In the genomic region with DNA sequence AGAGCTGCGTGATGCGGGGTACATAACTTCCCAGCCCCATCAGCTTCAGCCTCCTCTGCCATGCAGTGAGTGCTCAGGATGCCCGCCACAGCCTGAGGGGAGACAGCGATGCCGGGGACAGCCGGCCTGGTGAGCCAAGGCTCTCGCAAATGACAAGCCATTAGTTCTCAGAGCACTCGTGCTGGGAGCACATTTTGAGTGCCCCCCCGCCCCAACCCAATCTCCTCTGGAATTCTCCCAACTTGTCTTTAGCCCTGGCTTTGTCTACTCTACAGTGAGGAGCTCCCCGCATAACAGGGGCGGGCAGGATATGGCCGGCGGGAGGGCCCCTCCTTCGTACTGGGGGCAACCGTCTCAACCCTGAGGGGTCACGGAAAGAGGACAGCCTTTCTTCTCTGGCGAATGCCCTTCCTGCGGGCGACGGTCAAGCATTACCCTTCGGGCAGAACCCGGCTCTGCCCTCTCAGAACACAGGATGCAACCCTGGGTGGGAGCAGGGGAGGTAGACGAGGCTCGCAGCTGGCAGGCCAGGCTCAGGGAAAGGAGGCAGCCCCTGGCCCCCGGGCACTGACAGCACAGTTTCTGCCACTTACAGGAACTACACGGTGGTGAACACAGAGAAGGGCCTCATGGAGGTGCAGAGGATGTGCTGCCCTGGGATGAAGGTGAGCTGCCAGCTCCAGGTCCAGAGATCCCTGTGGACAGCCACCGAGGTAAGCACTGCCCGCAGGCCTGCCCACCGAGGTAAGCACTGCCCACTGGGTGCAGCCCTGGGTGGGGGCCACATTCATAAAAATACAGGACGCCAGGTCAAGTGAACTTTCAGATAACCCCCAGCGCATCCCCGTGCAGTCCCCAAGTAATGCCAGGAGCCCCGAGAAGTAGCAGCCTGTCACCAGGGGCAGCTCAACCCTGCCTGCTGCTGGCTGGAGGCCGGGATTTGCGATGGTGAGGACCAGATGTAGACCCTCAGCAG, we compare ENCODE assay signal across 32 cellular contexts.
DNase-seq lines count a peak whose midpoint lies in the region; ATAC-seq, FAIRE-seq and TF ChIP-seq lines count a peak whose summit lies in the region.
"Had no signal": no experiment of that assay in that cellular context is flagged by ENCODE, and none has a peak within 500 bp of the region (broad histone marks: within the 10 kb centered on the region; RNA-seq: fewer than 3 reads in every experiment).

No MANE protein-coding gene starts in this region.

- no peak overlapping the region for H3K14ac ChIP-seq in H1 (ENCODE audit: insufficient read length)

- H3K36me3 ChIP-seq in H1 (ENCODE audit: control insufficient read depth in 2 of 4, insufficient read depth in 4 of 4, low read length in 3 of 4) (no peaks in the 10 kb centered on the region), osteoblast (ENCODE audit: insufficient read depth, low read length) (peaks cover 45% of the 10 kb centered on the region)

- H3K79me2 ChIP-seq in H1 (ENCODE audit: control insufficient read depth in 1 of 2, insufficient read depth in 2 of 2, low read length in 2 of 2) (no peaks in the 10 kb centered on the region), osteoblast (ENCODE audit: insufficient read depth, low read length) (no peaks in the 10 kb centered on the region)

- POLR2A ChIA-PET in H1 (lab: Charles Lee; ENCODE audit: partially characterized antibody), result interaction anchor here (1.0 to 2.1 kb wide), 4 partner anchors 9 to 14 kb away, joined by 3 to 14 read pairs (median 6); no protein-coding TSS in a partner anchor

- H3K4me3 ChIP-seq in H1 (ENCODE audit: extremely low read depth in 1 of 4, insufficient read depth in 2 of 4, low read depth in 3 of 4, low read length in 4 of 4), result no peak overlapping the region
- H3K4me3 ChIP-seq in osteoblast (ENCODE audit: insufficient read depth, low read length), result no peak overlapping the region
- H3K4me3 ChIP-seq: A549, ascending aorta, GM23338, left ventricle myocardium inferior, MG63, PC-9 had no signal

- peak overlapping the region; percentile 44; the same call in 1 of the 2 replicates for H2BK12ac ChIP-seq in H1 (ENCODE audit: low read depth, low read length)

- ATAC-seq in stimulated activated naive CD8-positive, alpha-beta T cell treated with anti-CD3 and anti-CD28 coated beads, Interleukin-15, Interleukin-2, amounts not matched to agents 100 U/mL and 50 U/mL, for 24 hours, result peak; percentile 19
- no peak for ATAC-seq in stimulated activated naive CD8-positive, alpha-beta T cell treated with anti-CD3 and anti-CD28 coated beads, Interleukin-15, amount 100 ng/mL, for 72 hours
- ATAC-seq in HG03196 (IDR thresholded peaks at IDR 0.05; ENCODE audit: unreplicated experiment), result no peak
- ATAC-seq: A549; stimulated activated effector memory CD8-positive, alpha-beta T cell treated with anti-CD3 and anti-CD28 coated beads, Interleukin-12 subunit alpha, Interleukin-12 subunit beta, amount 100 ng/mL, for 72 hours had no signal

- H3K27ac ChIP-seq in H1 (ENCODE audit: low read depth, low read length) (no peak overlapping the region), osteoblast (ENCODE audit: low read depth, low read length) (no peak overlapping the region)
- H3K27ac ChIP-seq: A549, ascending aorta, HL-60, left ventricle myocardium inferior, PC-9 had no signal

- H3K18ac ChIP-seq in H1 (ENCODE audit: extremely low read depth, low read length), result peak overlapping the region; percentile 72; the same call in 1 of the 2 replicates

- H3K9me3 ChIP-seq in H1 (ENCODE audit: insufficient read depth in 2 of 2, low read depth in 1 of 2, low read length in 1 of 2) (peaks cover 3 to 6% of the 10 kb centered on the region in 2 experiments; a peak in 3 of 4 replicates), osteoblast (ENCODE audit: low read depth, low read length) (no peaks in the 10 kb centered on the region)
- H3K9me3 ChIP-seq: A549, ascending aorta, left ventricle myocardium inferior, MG63 had no signal

- H2BK15ac ChIP-seq in H1 (ENCODE audit: low read length), result no peak overlapping the region

- CTCF ChIA-PET in H1 (lab: Charles Lee; ENCODE audit: partially characterized antibody), result interaction anchor here (0.7 to 1.8 kb wide), 9 partner anchors 9 to 207 kb away, joined by 3 to 9 read pairs (median 4); no protein-coding TSS in a partner anchor

- H3K79me1 ChIP-seq in H1 (ENCODE audit: low read depth, low read length), result no peaks in the 10 kb centered on the region

- no peak overlapping the region for H3K56ac ChIP-seq in H1 (replicated peaks; ENCODE audit: insufficient read length, low read depth, low read length)

- WGBS in H1 (ENCODE audit: extremely low coverage in 1 of 2, insufficient coverage in 1 of 2, insufficient read length in 1 of 2, insufficient replicate concordance in 2 of 2, low coverage in 1 of 2, low lambda C conversion rate in 2 of 2, missing lambda C conversion rate in 1 of 2), 2 experiments, result 79% methylated on average over 35 of the region's 35 CpGs; no CpG with 5 or more reads in 1 of the 2 experiments

- no peak overlapping the region for H3K23ac ChIP-seq in H1 (ENCODE audit: insufficient read length)

- H2BK5ac ChIP-seq in H1 (ENCODE audit: low read depth, low read length), result peak overlapping the region; percentile 40; the same call in 1 of the 2 replicates

- no peak for TF ChIP-seq RAD21 in H1 (IDR thresholded peaks at IDR 0.05 in 1 of 2, conservative IDR thresholded peaks at IDR 0.05 in 1 of 2; ENCODE audit: low read depth in 2 of 2, low read length in 2 of 2)

- FAIRE-seq in H1 (lab: Jason Lieb, UNC), result no peak
- FAIRE-seq: A549, colon, GM18507, GM19239 had no signal

- H3K4ac ChIP-seq in H1 (replicated peaks; ENCODE audit: insufficient read length, low read depth, low read length), result peak overlapping the region; percentile 85

- no peak overlapping the region for H3K4me3 Mint-ChIP-seq in stimulated activated naive CD8-positive, alpha-beta T cell treated with anti-CD3 and anti-CD28 coated beads, Interleukin-15, amount 100 ng/mL, for 72 hours
- H3K4me3 Mint-ChIP-seq: activated CD4-positive, alpha-beta memory T cell treated with anti-CD3 and anti-CD28 coated beads, Interleukin-2, amount 10 ng/mL, durations not matched to agents 7 days and 5 days; CD4-positive, alpha-beta memory T cell; GM23338; stimulated activated effector memory CD8-positive, alpha-beta T cell treated with anti-CD3 and anti-CD28 coated beads, Interleukin-12 subunit alpha, Interleukin-12 subunit beta, amount 100 ng/mL, for 72 hours had no signal

- DNase-seq in stimulated activated naive CD8-positive, alpha-beta T cell treated with anti-CD3 and anti-CD28 coated beads, Interleukin-15, Interleukin-2, amounts not matched to agents 100 U/mL and 50 U/mL, for 24 hours, result no peak
- DNase-seq in stimulated activated naive CD8-positive, alpha-beta T cell treated with anti-CD3 and anti-CD28 coated beads, Interleukin-15, amount 100 ng/mL, for 72 hours, result no peak
- DNase-seq in H1 (ENCODE audit: low read depth in 1 of 2, low spot score in 2 of 2), result peak in 1 of 2 experiments; percentile 47
- peak; percentile 34 for DNase-seq in osteoblast (ENCODE audit: insufficient read length, low spot score, missing footprints)
- peak; percentile 42 for DNase-seq in ureter (ENCODE audit: low spot score)
- no peak for DNase-seq in NCI-H2196 (lab: John Stamatoyannopoulos, UW; ENCODE audit: unreplicated experiment)
- no peak for DNase-seq in NCI-H345 (lab: John Stamatoyannopoulos, UW)
- DNase-seq: activated CD4-positive, alpha-beta memory T cell treated with anti-CD3 and anti-CD28 coated beads, Interleukin-2, amount 10 ng/mL, durations not matched to agents 7 days and 5 days; activated CD4-positive, alpha-beta T cell treated with anti-CD3 and anti-CD28 coated beads for 1 hour; activated gamma-delta T cell; activated T-cell treated with anti-CD3 and anti-CD28 coated beads for 4 hours; CD4-positive, alpha-beta memory T cell; EL; KG1; left ventricle myocardium inferior; MG63; NCI-H2029; NCI-H526; PC-9; Right ventricle myocardium superior; stimulated activated CD4-positive, alpha-beta T cell treated with anti-CD3 and anti-CD28 coated beads, Interleukin-15, amount 100 ng/mL, for 24 hours; T-helper 2 cell had no signal

- H2BK20ac ChIP-seq in H1 (ENCODE audit: low read length), result peak overlapping the region; percentile 64; the same call in 1 of the 2 replicates

- H3K27ac Mint-ChIP-seq in stimulated activated naive CD8-positive, alpha-beta T cell treated with anti-CD3 and anti-CD28 coated beads, Interleukin-15, amount 100 ng/mL, for 72 hours, result no peak overlapping the region
- H3K27ac Mint-ChIP-seq: activated CD4-positive, alpha-beta memory T cell treated with anti-CD3 and anti-CD28 coated beads, Interleukin-2, amount 10 ng/mL, durations not matched to agents 7 days and 5 days; CD4-positive, alpha-beta memory T cell; GM23338; progenitor cell of endocrine pancreas had no signal

- H4K20me1 ChIP-seq in H1 (replicated peaks in 1 of 2; ENCODE audit: control insufficient read depth in 1 of 2, insufficient read depth in 2 of 2, low read length in 2 of 2), result no peaks in the 10 kb centered on the region
- H4K20me1 ChIP-seq in osteoblast (ENCODE audit: insufficient read depth, low read length), result no peaks in the 10 kb centered on the region

- H4K91ac ChIP-seq in H1 (replicated peaks; ENCODE audit: insufficient read length, low read length), result peak overlapping the region; percentile 67

- H2AK5ac ChIP-seq in H1 (ENCODE audit: low read depth, low read length), result no peak overlapping the region; the same call in 1 of the 2 replicates

- no peaks in the 10 kb centered on the region for H3K27me3 Mint-ChIP-seq in stimulated activated naive CD8-positive, alpha-beta T cell treated with anti-CD3 and anti-CD28 coated beads, Interleukin-15, amount 100 ng/mL, for 72 hours
- H3K27me3 Mint-ChIP-seq: progenitor cell of endocrine pancreas had no signal

- H3K23me2 ChIP-seq in H1 (ENCODE audit: low read depth, low read length), result peaks cover 2% of the 10 kb centered on the region; the same call in 1 of the 2 replicates

- no peak overlapping the region for H3K9ac ChIP-seq in H1 (replicated peaks in 1 of 4; ENCODE audit: extremely low read depth in 1 of 4, low read depth in 3 of 4, low read length in 3 of 4)

- no peak overlapping the region for H4K5ac ChIP-seq in H1 (ENCODE audit: insufficient read length, low read depth, low read length)

- H3K4me1 ChIP-seq in H1 (replicated peaks in 1 of 4; ENCODE audit: control insufficient read depth in 3 of 4, insufficient read depth in 4 of 4, low read length in 3 of 4), result peaks cover 9 to 28% (median 16%) of the 10 kb centered on the region in 4 experiments
- H3K4me1 ChIP-seq in osteoblast (ENCODE audit: insufficient read depth, low read length), result no peaks in the 10 kb centered on the region
- H3K4me1 ChIP-seq: A549 had no signal

- H3K9me3 Mint-ChIP-seq in stimulated activated naive CD8-positive, alpha-beta T cell treated with anti-CD3 and anti-CD28 coated beads, Interleukin-15, amount 100 ng/mL, for 72 hours, result no peaks in the 10 kb centered on the region
- H3K9me3 Mint-ChIP-seq: activated CD4-positive, alpha-beta memory T cell treated with anti-CD3 and anti-CD28 coated beads, Interleukin-2, amount 10 ng/mL, durations not matched to agents 7 days and 5 days; stimulated activated effector memory CD8-positive, alpha-beta T cell treated with anti-CD3 and anti-CD28 coated beads, Interleukin-12 subunit alpha, Interleukin-12 subunit beta, amount 100 ng/mL, for 72 hours had no signal

- H3K27me3 ChIP-seq in H1 (replicated peaks in 1 of 4; ENCODE audit: control insufficient read depth in 3 of 4, extremely low read depth in 1 of 4, insufficient read depth in 3 of 4, low read length in 3 of 4), result no peaks in the 10 kb centered on the region
- H3K27me3 ChIP-seq in osteoblast (ENCODE audit: insufficient read depth, low read length), result no peaks in the 10 kb centered on the region
- H3K27me3 ChIP-seq: ascending aorta, MG63 had no signal

- H2AFZ ChIP-seq in H1 (ENCODE audit: low read length) (no peak overlapping the region), osteoblast (ENCODE audit: low read length) (no peak overlapping the region)
- H2AFZ ChIP-seq: GM23338, PC-9 had no signal

- H2BK120ac ChIP-seq in H1 (replicated peaks; ENCODE audit: low read depth, low read length), result peak overlapping the region; percentile 4

- TF ChIP-seq CTCF in H1 (IDR thresholded peaks at IDR 0.05; ENCODE audit: control extremely low read depth in 1 of 3, insufficient read depth in 1 of 3, low read depth in 1 of 3, low read length in 3 of 3) (no peak), osteoblast (IDR thresholded peaks at IDR 0.05; ENCODE audit: extremely low read depth, low read depth, low read length) (no peak)

- no peaks in the 10 kb centered on the region for H3K4me1 Mint-ChIP-seq in stimulated activated naive CD8-positive, alpha-beta T cell treated with anti-CD3 and anti-CD28 coated beads, Interleukin-15, amount 100 ng/mL, for 72 hours
- H3K4me1 Mint-ChIP-seq: CD4-positive, alpha-beta memory T cell; stimulated activated effector memory CD8-positive, alpha-beta T cell treated with anti-CD3 and anti-CD28 coated beads, Interleukin-12 subunit alpha, Interleukin-12 subunit beta, amount 100 ng/mL, for 72 hours had no signal

- H3K4me2 ChIP-seq in H1 (ENCODE audit: insufficient read depth in 1 of 2, low read depth in 2 of 2, low read length in 2 of 2) (no peak overlapping the region), osteoblast (ENCODE audit: insufficient read depth, low read length) (no peak overlapping the region)
- H3K4me2 ChIP-seq: A549, GM23338, PC-9 had no signal

- H4K8ac ChIP-seq in H1 (ENCODE audit: extremely low read depth, insufficient read depth, low read length), result no peak overlapping the region; the same call in 1 of the 2 replicates

- TF ChIP-seq EP300 in H1 (IDR thresholded peaks at IDR 0.05; ENCODE audit: borderline replicate concordance in 1 of 2, low read depth in 2 of 2, low read length in 2 of 2), result no peak

- no peak for TF ChIP-seq POLR2A in H1 (IDR thresholded peaks at IDR 0.05; ENCODE audit: control extremely low read depth in 1 of 2, low read depth in 2 of 2, low read length in 2 of 2)

Comparison
In these comparisons a context has a peak if more than half of its experiments do, and no peak if none do; other contexts are left out.
1. DNase-seq: peak in osteoblast (single experiment) and ureter (single experiment); none in stimulated activated naive CD8-positive, alpha-beta T cell treated with anti-CD3 and anti-CD28 coated beads, Interleukin-15, Interleukin-2, amounts not matched to agents 100 U/mL and 50 U/mL, for 24 hours (single experiment), stimulated activated naive CD8-positive, alpha-beta T cell treated with anti-CD3 and anti-CD28 coated beads, Interleukin-15, amount 100 ng/mL, for 72 hours (0 of 2), NCI-H2196 (single experiment) and NCI-H345 (single experiment).